Comparison of ENCODE assay signal across 8 cellular contexts in genomic region chr12:46372131-46372851, GRCh38.
DNase-seq lines count a peak whose midpoint lies in the region; ATAC-seq and TF ChIP-seq lines count a peak whose summit lies in the region.

TSS of gene SLC38A2 (minus strand) at chr12:46372773. CDS start at chr12:46371293, 1,480 bp downstream.

- peak; percentile 79 for ATAC-seq in GM18907 (IDR thresholded peaks at IDR 0.05; ENCODE audit: unreplicated experiment)
- ATAC-seq in HG03135 (IDR thresholded peaks at IDR 0.05; ENCODE audit: unreplicated experiment): peak; percentile 85

- TF ChIP-seq CTCF in AG09319 (IDR thresholded peaks at IDR 0.05; ENCODE audit: low read depth, low read length): no peak

- H3K27me3 ChIP-seq in layer of hippocampus (ENCODE audit: control insufficient read depth, insufficient read depth, low read length): no peaks in the 10 kb centered on the region

- H3K27ac ChIP-seq in cingulate gyrus (ENCODE audit: low read depth, low read length) (peak within 1 kb of the TSS; percentile 99), layer of hippocampus (ENCODE audit: low read depth, low read length) (peak within 1 kb of the TSS; percentile 98)

- DNase-seq in AG09319 (ENCODE audit: extremely low read depth, low read depth) (peak; percentile 91), NCI-H510A (lab: John Stamatoyannopoulos, UW) (peak; percentile 72)
- DNase-seq in activated CD4-positive, alpha-beta T cell treated with anti-CD3 and anti-CD28 coated beads for 48 hours: peak; percentile 98
- DNase-seq in stimulated activated CD4-positive, alpha-beta T cell treated with anti-CD3 and anti-CD28 coated beads, Interleukin-1b, Interleukin-23, amount 100 ng/mL, for 4 hours (ENCODE audit: low read depth in 2 of 2): peak; percentile 39 to 97

Comparison
In these comparisons a context has a peak if more than half of its experiments do, and no peak if none do; other contexts are left out.
1. Peak in every context shown above with its lines: DNase-seq, ATAC-seq and H3K27ac ChIP-seq.